ENCODE assay signal across 8 cellular contexts in the genomic region with DNA sequence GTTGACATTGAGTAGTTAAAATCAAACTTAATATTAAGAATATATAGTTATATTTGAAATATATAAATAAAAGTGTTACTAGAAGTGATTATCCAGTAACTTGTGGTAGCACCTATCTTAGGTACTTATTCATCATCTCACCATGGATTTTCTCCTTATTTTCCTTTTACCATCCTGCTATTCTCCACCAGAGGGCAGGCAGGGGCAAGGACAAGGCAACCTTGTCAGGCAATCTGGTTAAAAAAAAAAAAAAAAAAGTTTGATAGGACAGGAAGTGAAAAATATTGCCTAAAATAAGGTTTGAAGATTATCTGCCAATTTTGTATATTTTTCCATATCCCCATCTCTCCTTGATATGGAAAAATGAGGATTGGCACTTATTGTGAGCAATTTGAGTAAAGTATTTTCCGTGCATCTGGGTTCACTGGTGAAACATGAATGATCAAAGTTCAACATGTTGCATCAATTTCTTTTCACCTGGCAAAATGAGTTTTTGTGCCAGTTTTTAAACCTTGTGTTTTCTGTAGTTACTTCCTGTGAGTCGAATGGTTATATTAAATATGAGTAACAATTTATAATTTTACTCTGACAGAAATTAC.
A peak's percentile ranks its signal among the peaks of the same experiment; 100 is the strongest.
DNase-seq lines count a peak whose midpoint lies in the region; ATAC-seq and TF ChIP-seq lines count a peak whose summit lies in the region.

No MANE protein-coding gene starts in this region.

- H3K9ac ChIP-seq in colonic mucosa (ENCODE audit: low read depth in 2 of 2, low read length in 2 of 2), result no peak overlapping the region

- H3K27ac ChIP-seq in 22Rv1 (no peak overlapping the region), colonic mucosa (no peak overlapping the region)

- H3K36me3 ChIP-seq in GM06990 (ENCODE audit: control insufficient read depth, insufficient read depth, low read length) (no peaks in the 10 kb centered on the region), colonic mucosa (no peaks in the 10 kb centered on the region)

- intact Hi-C loops in colonic mucosa (cut with DNase I), result no loop called here

- H3K27me3 ChIP-seq in GM06990 (replicated peaks; ENCODE audit: control insufficient read depth, insufficient read depth, low read length) (no peaks in the 10 kb centered on the region), colonic mucosa (no peaks in the 10 kb centered on the region)

- H3K4me1 ChIP-seq in colonic mucosa, result no peaks in the 10 kb centered on the region

- H3K9me3 ChIP-seq in colonic mucosa, result no peaks in the 10 kb centered on the region

- TF ChIP-seq CTCF in 22Rv1 (IDR thresholded peaks at IDR 0.05) (peak; percentile 97), GM06990 (IDR thresholded peaks at IDR 0.05; ENCODE audit: insufficient read depth, low read length, poor library complexity, severe bottlenecking) (peak; percentile 62), colonic mucosa (IDR thresholded peaks at IDR 0.05) (peak; percentile 63)

- no peak for DNase-seq in GM06990 (ENCODE audit: extremely low read depth, insufficient read length)
- peak; percentile 62 for DNase-seq in NCI-H460 (ENCODE audit: extremely low read depth, low read depth)
- peak; percentile 46 for DNase-seq in colonic mucosa
- DNase-seq in lung microvascular endothelial cell (ENCODE audit: low read depth in 2 of 2), result peak; percentile 59 to 66
- no peak for DNase-seq in NK-92 treated with Interleukin-12 subunit alpha and Interleukin-12 subunit beta, amount 100 ng/mL, for 24 hours (lab: John Stamatoyannopoulos, UW)

- no peak overlapping the region for H3K4me3 ChIP-seq in GM06990 (replicated peaks; ENCODE audit: low read depth, low read length)
- no peak overlapping the region for H3K4me3 ChIP-seq in colonic mucosa

- ATAC-seq in HG03097 (IDR thresholded peaks at IDR 0.05; ENCODE audit: low FRiP score, unreplicated experiment) (peak; percentile 80), GM18520 (IDR thresholded peaks at IDR 0.05; ENCODE audit: unreplicated experiment) (no peak)

Comparison
In these comparisons a context has a peak if more than half of its experiments do, and no peak if none do; other contexts are left out.
1. DNase-seq: peak in NCI-H460 (single experiment), colonic mucosa (single experiment) and lung microvascular endothelial cell (2 of 2); none in GM06990 (single experiment) and NK-92 treated with Interleukin-12 subunit alpha and Interleukin-12 subunit beta, amount 100 ng/mL, for 24 hours (single experiment).
2. Peak in every context shown above with its lines, with median percentiles within 50 percentile points of each other: CTCF ChIP-seq.